In the genomic region with DNA sequence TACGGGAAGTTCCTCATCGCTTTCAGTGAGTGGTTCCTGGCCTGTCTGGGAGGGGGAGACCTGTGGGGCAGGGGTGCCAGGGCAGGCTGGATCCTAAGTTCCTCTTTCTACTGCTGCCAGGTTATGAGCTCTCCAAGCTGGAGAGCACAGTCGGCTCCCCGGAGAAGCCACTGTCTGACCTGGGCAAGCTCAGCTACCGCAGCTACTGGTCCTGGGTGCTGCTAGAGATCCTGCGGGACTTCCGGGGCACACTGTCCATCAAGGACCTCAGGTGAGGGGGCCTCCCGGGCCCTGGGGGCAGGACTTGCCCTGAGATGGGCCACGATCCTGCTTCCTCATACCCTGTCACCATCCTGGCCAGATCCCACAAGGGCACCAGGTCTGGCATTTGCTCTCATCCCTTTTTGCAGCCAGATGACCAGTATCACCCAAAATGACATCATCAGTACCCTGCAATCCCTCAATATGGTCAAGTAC, we compare ENCODE assay signal across 14 cellular contexts. TPM values are rescaled to one million over a fixed set of nuclear protein-coding genes. Genes with fewer than 3 reads are reported as not detected.
DNase-seq lines count a peak whose midpoint lies in the region; ATAC-seq and TF ChIP-seq lines count a peak whose summit lies in the region.
"Had no signal": no experiment of that assay in that cellular context is flagged by ENCODE, and none has a peak within 500 bp of the region (broad histone marks: within the 10 kb centered on the region; RNA-seq: fewer than 3 reads in every experiment).

No MANE protein-coding gene starts in this region.

- H3K27me3 Mint-ChIP-seq in activated T-helper 2 cell treated with anti-CD3 and anti-CD28 coated beads, Interferon-gamma antibody, Interleukin-2, Interleukin-4, amounts not matched to agents 10 μg/mL and 5 μg/mL and 100 μg/mL, durations not matched to agents 14 hours and 24 hours and 36 hours (ENCODE audit: low read depth) = no peaks in the 10 kb centered on the region
- H3K27me3 Mint-ChIP-seq: CD4-positive, alpha-beta T cell; naive B cell had no signal

- no peaks in the 10 kb centered on the region for H3F3A ChIP-seq in smooth muscle cell (ENCODE audit: low read depth)

- H3K36me3 Mint-ChIP-seq in activated T-helper 2 cell treated with anti-CD3 and anti-CD28 coated beads, Interferon-gamma antibody, Interleukin-2, Interleukin-4, amounts not matched to agents 10 μg/mL and 5 μg/mL and 100 μg/mL, durations not matched to agents 14 hours and 24 hours and 36 hours (ENCODE audit: low read depth) = peaks cover 23% of the 10 kb centered on the region

- intact Hi-C loops in activated T-helper 2 cell treated with anti-CD3 and anti-CD28 coated beads, Interferon-gamma antibody, Interleukin-2, Interleukin-4, amounts not matched to agents 10 μg/mL and 5 μg/mL and 100 μg/mL, durations not matched to agents 14 hours and 24 hours and 36 hours (cut with micrococcal nuclease) = no loop called here

- H3K79me2 ChIP-seq in smooth muscle cell (ENCODE audit: low read depth) = no peaks in the 10 kb centered on the region

- H3K36me3 ChIP-seq in smooth muscle cell (ENCODE audit: low read depth) = no peaks in the 10 kb centered on the region

- H3K9me3 ChIP-seq in smooth muscle cell (replicated peaks; ENCODE audit: low read depth) = no peaks in the 10 kb centered on the region

- 96% methylated on average over 9 of the region's 9 CpGs for WGBS in smooth muscle cell (ENCODE audit: low lambda C conversion rate)

- H2AFZ ChIP-seq in smooth muscle cell (ENCODE audit: low read depth) = no peak overlapping the region

- peaks cover 8% of the 10 kb centered on the region for H3K4me1 ChIP-seq in smooth muscle cell (ENCODE audit: low read depth)

- H4K20me1 ChIP-seq in smooth muscle cell (ENCODE audit: low read depth) = peaks cover 5% of the 10 kb centered on the region

- H3K27ac Mint-ChIP-seq in activated T-helper 2 cell treated with anti-CD3 and anti-CD28 coated beads, Interferon-gamma antibody, Interleukin-2, Interleukin-4, amounts not matched to agents 10 μg/mL and 5 μg/mL and 100 μg/mL, durations not matched to agents 14 hours and 24 hours and 36 hours = no peak overlapping the region
- H3K27ac Mint-ChIP-seq: CD4-positive, alpha-beta T cell; naive B cell; T-helper 1 cell treated with Interleukin-12 subunit alpha and Interleukin-12 subunit beta and Interleukin-4 antibody, amounts not matched to agents 30 μg/mL and 1 μg/mL, for 36 hours had no signal

- peak; percentile 56 for DNase-seq in DMS53 treated with DMSO at 0.1 percent for 48 hours (lab: John Stamatoyannopoulos, UW; ENCODE audit: unreplicated experiment)
- DNase-seq in SKM-1 (lab: John Stamatoyannopoulos, UW; ENCODE audit: unreplicated experiment) = peak; percentile 49
- peak; percentile 67 for DNase-seq in kidney tubule cell (ENCODE audit: low spot score)
- no peak for DNase-seq in smooth muscle cell (lab: John Stamatoyannopoulos, UW; ENCODE audit: unreplicated experiment)
- DNase-seq in stimulated activated CD4-positive, alpha-beta T cell treated with anti-CD3 and anti-CD28 coated beads, Interleukin-15, amount 100 ng/mL, for 24 hours = no peak
- no peak for DNase-seq in activated T-helper 2 cell treated with anti-CD3 and anti-CD28 coated beads, Interferon-gamma antibody, Interleukin-2, Interleukin-4, amounts not matched to agents 10 μg/mL and 5 μg/mL and 100 μg/mL, durations not matched to agents 14 hours and 24 hours and 36 hours (ENCODE audit: low spot score)
- no peak for DNase-seq in NCI-H345 (lab: John Stamatoyannopoulos, UW)
- DNase-seq: activated effector memory CD4-positive, alpha-beta T cell treated with anti-CD3 and anti-CD28 coated beads, Interleukin-2, amount 50 U/mL, for 16 hours; CD4-positive, alpha-beta T cell; naive B cell; NCI-H187 had no signal

- no peaks in the 10 kb centered on the region for H3K27me3 ChIP-seq in smooth muscle cell (ENCODE audit: low read depth)

- ATAC-seq in HG03354 (IDR thresholded peaks at IDR 0.05; ENCODE audit: poor library complexity, severe bottlenecking, unreplicated experiment) = no peak

- no peak overlapping the region for H3K9ac ChIP-seq in smooth muscle cell (ENCODE audit: low read depth)

- no peak overlapping the region for H3K4me3 ChIP-seq in smooth muscle cell

- H3K27ac ChIP-seq in smooth muscle cell (ENCODE audit: low read depth) = peak overlapping the region; percentile 39

- no peak overlapping the region for H3K4me2 ChIP-seq in smooth muscle cell

- no peaks in the 10 kb centered on the region for H3K9me3 Mint-ChIP-seq in activated T-helper 2 cell treated with anti-CD3 and anti-CD28 coated beads, Interferon-gamma antibody, Interleukin-2, Interleukin-4, amounts not matched to agents 10 μg/mL and 5 μg/mL and 100 μg/mL, durations not matched to agents 14 hours and 24 hours and 36 hours
- H3K9me3 Mint-ChIP-seq: CD4-positive, alpha-beta T cell; naive B cell; T-helper 1 cell treated with Interleukin-12 subunit alpha and Interleukin-12 subunit beta and Interleukin-4 antibody, amounts not matched to agents 30 μg/mL and 1 μg/mL, for 36 hours had no signal

- TF ChIP-seq CTCF in smooth muscle cell (IDR thresholded peaks at IDR 0.05; ENCODE audit: borderline replicate concordance, insufficient read depth, poor library complexity, severe bottlenecking) = no peak

- H3K4me3 Mint-ChIP-seq in activated T-helper 2 cell treated with anti-CD3 and anti-CD28 coated beads, Interferon-gamma antibody, Interleukin-2, Interleukin-4, amounts not matched to agents 10 μg/mL and 5 μg/mL and 100 μg/mL, durations not matched to agents 14 hours and 24 hours and 36 hours (ENCODE audit: low read depth) = no peak overlapping the region
- H3K4me3 Mint-ChIP-seq: brain; CD4-positive, alpha-beta T cell; naive B cell; T-helper 1 cell treated with Interleukin-12 subunit alpha and Interleukin-12 subunit beta and Interleukin-4 antibody, amounts not matched to agents 30 μg/mL and 1 μg/mL, for 36 hours had no signal

- no peaks in the 10 kb centered on the region for H3K4me1 Mint-ChIP-seq in activated T-helper 2 cell treated with anti-CD3 and anti-CD28 coated beads, Interferon-gamma antibody, Interleukin-2, Interleukin-4, amounts not matched to agents 10 μg/mL and 5 μg/mL and 100 μg/mL, durations not matched to agents 14 hours and 24 hours and 36 hours (ENCODE audit: low read depth)

RNA-seq across cellular contexts. Expression of gene PRSS8, which starts 5.2 kb away (rescaled TPM):
- 15.1 and 17.3 TPM in 2 replicates for total RNA-seq in smooth muscle cell
- 13.9 and 68.0 TPM in 2 replicates for polyA plus RNA-seq in smooth muscle cell
- not detected in 2 replicates for total RNA-seq in activated T-helper 2 cell treated with anti-CD3 and anti-CD28 coated beads, Interferon-gamma antibody, Interleukin-2, Interleukin-4, amounts not matched to agents 10 μg/mL and 5 μg/mL and 100 μg/mL, durations not matched to agents 14 hours and 24 hours and 36 hours
- total RNA-seq: CD4-positive, alpha-beta T cell had no signal

RNA-seq across cellular contexts. Expression of gene KAT8, which starts 12.9 kb away (rescaled TPM):
- 26.3 and 32.9 TPM in 2 replicates for total RNA-seq in smooth muscle cell
- polyA plus RNA-seq in smooth muscle cell = 27.4 and 29.1 TPM in 2 replicates
- 60.5 and 61.2 TPM in 2 replicates for total RNA-seq in activated T-helper 2 cell treated with anti-CD3 and anti-CD28 coated beads, Interferon-gamma antibody, Interleukin-2, Interleukin-4, amounts not matched to agents 10 μg/mL and 5 μg/mL and 100 μg/mL, durations not matched to agents 14 hours and 24 hours and 36 hours

RNA-seq across cellular contexts. Expression of gene PRSS36, which starts 19.5 kb away (rescaled TPM):
- total RNA-seq in smooth muscle cell = 1.6 TPM in 1 of 2 replicates, not detected in the other
- polyA plus RNA-seq in smooth muscle cell = 0.31 and 0.66 TPM in 2 replicates
- 0.07 and 0.14 TPM in 2 replicates for total RNA-seq in activated T-helper 2 cell treated with anti-CD3 and anti-CD28 coated beads, Interferon-gamma antibody, Interleukin-2, Interleukin-4, amounts not matched to agents 10 μg/mL and 5 μg/mL and 100 μg/mL, durations not matched to agents 14 hours and 24 hours and 36 hours

RNA-seq across cellular contexts. Expression of gene BCKDK, which starts 22.2 kb away (rescaled TPM):
- 32.1 and 40.5 TPM in 2 replicates for total RNA-seq in smooth muscle cell
- polyA plus RNA-seq in smooth muscle cell = 82.6 and 87.9 TPM in 2 replicates
- total RNA-seq in activated T-helper 2 cell treated with anti-CD3 and anti-CD28 coated beads, Interferon-gamma antibody, Interleukin-2, Interleukin-4, amounts not matched to agents 10 μg/mL and 5 μg/mL and 100 μg/mL, durations not matched to agents 14 hours and 24 hours and 36 hours = 47.5 and 50.0 TPM in 2 replicates

RNA-seq across cellular contexts. Expression of gene VKORC1, which starts 35.8 kb away (rescaled TPM):
- 232 and 253 TPM in 2 replicates for total RNA-seq in smooth muscle cell
- polyA plus RNA-seq in smooth muscle cell = 340 and 394 TPM in 2 replicates
- total RNA-seq in activated T-helper 2 cell treated with anti-CD3 and anti-CD28 coated beads, Interferon-gamma antibody, Interleukin-2, Interleukin-4, amounts not matched to agents 10 μg/mL and 5 μg/mL and 100 μg/mL, durations not matched to agents 14 hours and 24 hours and 36 hours = 54.5 and 60.0 TPM in 2 replicates

Comparison
In these comparisons a context has a peak if more than half of its experiments do, and no peak if none do; other contexts are left out.
1. DNase-seq: peak in DMS53 treated with DMSO at 0.1 percent for 48 hours (single experiment), SKM-1 (single experiment) and kidney tubule cell (single experiment); none in smooth muscle cell (single experiment), stimulated activated CD4-positive, alpha-beta T cell treated with anti-CD3 and anti-CD28 coated beads, Interleukin-15, amount 100 ng/mL, for 24 hours (single experiment), activated T-helper 2 cell treated with anti-CD3 and anti-CD28 coated beads, Interferon-gamma antibody, Interleukin-2, Interleukin-4, amounts not matched to agents 10 μg/mL and 5 μg/mL and 100 μg/mL, durations not matched to agents 14 hours and 24 hours and 36 hours (single experiment) and NCI-H345 (single experiment).
2. RNA of gene PRSS8, which starts 5.2 kb away (total RNA-seq): 15.1 to 17.3 TPM in smooth muscle cell; not detected in activated T-helper 2 cell treated with anti-CD3 and anti-CD28 coated beads, Interferon-gamma antibody, Interleukin-2, Interleukin-4, amounts not matched to agents 10 μg/mL and 5 μg/mL and 100 μg/mL, durations not matched to agents 14 hours and 24 hours and 36 hours; every median in the first group is over 10 times any median in the second.